Comparison of ENCODE assay signal across 7 cellular contexts in genomic region chr6:90295854-90296345, GRCh38. TPM values are rescaled to one million over a fixed set of nuclear protein-coding genes. Genes with fewer than 3 reads are reported as not detected.
DNase-seq lines count a peak whose midpoint lies in the region; ATAC-seq and TF ChIP-seq lines count a peak whose summit lies in the region.

No MANE protein-coding gene starts in this region.

- peaks cover 16% of the 10 kb centered on the region for H3K4me1 Mint-ChIP-seq in activated T-helper 17 cell treated with anti-CD3 and anti-CD28 coated beads, Interleukin-2, amount 50 U/mL, for 72 hours
- H3K4me1 Mint-ChIP-seq in naive B cell, result peaks cover 36 to 72% (median 63%) of the 10 kb centered on the region in 3 donors
- peaks cover 69% of the 10 kb centered on the region for H3K4me1 Mint-ChIP-seq in stimulated activated naive CD8-positive, alpha-beta T cell treated with anti-CD3 and anti-CD28 coated beads, Interleukin-15, Interleukin-2, amounts not matched to agents 100 ng/mL and 50 ng/mL, for 24 hours (ENCODE audit: low read depth)

- peak overlapping the region; percentile 82 for H3K4me2 ChIP-seq in OCI-LY3 (ENCODE audit: low read length)

- H2AFZ ChIP-seq in OCI-LY3 (ENCODE audit: low read depth, low read length), result peak overlapping the region; percentile 65; the same call in 1 of the 2 replicates

- TF ChIP-seq CTCF in OCI-LY3 (IDR thresholded peaks at IDR 0.05; ENCODE audit: low read depth, low read length) (no peak), fibroblast of mammary gland (conservative IDR thresholded peaks at IDR 0.05; ENCODE audit: control insufficient read depth, insufficient read depth, low read depth, low read length) (no peak)

- H3K27me3 ChIP-seq in OCI-LY3 (ENCODE audit: low read depth, low read length), result peaks cover 77% of the 10 kb centered on the region

- no peaks in the 10 kb centered on the region; the same call in 1 of the 2 replicates for H3K9me3 ChIP-seq in OCI-LY3 (ENCODE audit: insufficient read depth, low read length)

- peak overlapping the region; percentile 84 for H3K27ac Mint-ChIP-seq in activated T-helper 17 cell treated with anti-CD3 and anti-CD28 coated beads, Interleukin-2, amount 50 U/mL, for 72 hours
- H3K27ac Mint-ChIP-seq in naive B cell, result peak overlapping the region; percentile 97 to 99 (median 98)
- peak overlapping the region; percentile 96 for H3K27ac Mint-ChIP-seq in stimulated activated naive CD8-positive, alpha-beta T cell treated with anti-CD3 and anti-CD28 coated beads, Interleukin-15, Interleukin-2, amounts not matched to agents 100 ng/mL and 50 ng/mL, for 24 hours

- H3K36me3 Mint-ChIP-seq in activated T-helper 17 cell treated with anti-CD3 and anti-CD28 coated beads, Interleukin-2, amount 50 U/mL, for 72 hours (ENCODE audit: low read depth), result peaks cover 30% of the 10 kb centered on the region
- H3K36me3 Mint-ChIP-seq in naive B cell, result peaks cover 12 to 28% of the 10 kb centered on the region in 2 donors
- H3K36me3 Mint-ChIP-seq in stimulated activated naive CD8-positive, alpha-beta T cell treated with anti-CD3 and anti-CD28 coated beads, Interleukin-15, Interleukin-2, amounts not matched to agents 100 ng/mL and 50 ng/mL, for 24 hours (ENCODE audit: low read depth), result peaks cover 38% of the 10 kb centered on the region

- H4K20me1 ChIP-seq in OCI-LY3 (ENCODE audit: insufficient read depth, low read length), result no peaks in the 10 kb centered on the region; the same call in 1 of the 2 replicates

- no peaks in the 10 kb centered on the region for H3K36me3 ChIP-seq in OCI-LY3 (replicated peaks; ENCODE audit: low read depth, low read length)

- no peak overlapping the region for H3K27ac ChIP-seq in OCI-LY3 (ENCODE audit: low read length)

- H3K4me3 Mint-ChIP-seq in activated T-helper 17 cell treated with anti-CD3 and anti-CD28 coated beads, Interleukin-2, amount 50 U/mL, for 72 hours, result peak overlapping the region; percentile 89
- H3K4me3 Mint-ChIP-seq in naive B cell, result peak overlapping the region; percentile 89 to 99 (median 96)
- H3K4me3 Mint-ChIP-seq in stimulated activated naive CD8-positive, alpha-beta T cell treated with anti-CD3 and anti-CD28 coated beads, Interleukin-15, Interleukin-2, amounts not matched to agents 100 ng/mL and 50 ng/mL, for 24 hours, result peak overlapping the region; percentile 90

- no peaks in the 10 kb centered on the region for H3K79me2 ChIP-seq in OCI-LY3 (ENCODE audit: low read length)

- peak overlapping the region; percentile 23; the same call in 1 of the 2 replicates for H3K9ac ChIP-seq in OCI-LY3 (ENCODE audit: low read length)

- H3K27me3 Mint-ChIP-seq in activated T-helper 17 cell treated with anti-CD3 and anti-CD28 coated beads, Interleukin-2, amount 50 U/mL, for 72 hours, result peaks cover 6% of the 10 kb centered on the region
- no peaks in the 10 kb centered on the region for H3K27me3 Mint-ChIP-seq in naive B cell
- H3K27me3 Mint-ChIP-seq in stimulated activated naive CD8-positive, alpha-beta T cell treated with anti-CD3 and anti-CD28 coated beads, Interleukin-15, Interleukin-2, amounts not matched to agents 100 ng/mL and 50 ng/mL, for 24 hours, result peaks cover 5% of the 10 kb centered on the region

- H3K9me3 Mint-ChIP-seq in activated T-helper 17 cell treated with anti-CD3 and anti-CD28 coated beads, Interleukin-2, amount 50 U/mL, for 72 hours, result no peaks in the 10 kb centered on the region
- H3K9me3 Mint-ChIP-seq in naive B cell, result no peaks in the 10 kb centered on the region
- H3K9me3 Mint-ChIP-seq in stimulated activated naive CD8-positive, alpha-beta T cell treated with anti-CD3 and anti-CD28 coated beads, Interleukin-15, Interleukin-2, amounts not matched to agents 100 ng/mL and 50 ng/mL, for 24 hours, result no peaks in the 10 kb centered on the region

- H3K4me3 ChIP-seq in OCI-LY3 (ENCODE audit: low read length) (peak overlapping the region; percentile 78), fibroblast of mammary gland (ENCODE audit: control insufficient read depth, low read depth, low read length) (peak overlapping the region; percentile 48)

- peak; percentile 49 for ATAC-seq in GM18511 (IDR thresholded peaks at IDR 0.05; ENCODE audit: unreplicated experiment)
- ATAC-seq in HG03280 (IDR thresholded peaks at IDR 0.05; ENCODE audit: unreplicated experiment), result peak; percentile 45
- ATAC-seq in activated T-helper 17 cell treated with anti-CD3 and anti-CD28 coated beads, Interleukin-2, amount 50 U/mL, for 72 hours (replicated peaks), result peak; percentile 63
- peak; percentile 40 to 42 for ATAC-seq in naive B cell (ENCODE audit: low read depth in 2 of 2)

- peaks cover 7% of the 10 kb centered on the region; the same call in 1 of the 2 replicates for H3K4me1 ChIP-seq in OCI-LY3 (ENCODE audit: low read length)

- peak; percentile 69 for DNase-seq in fibroblast of mammary gland (ENCODE audit: low read depth)
- DNase-seq in naive B cell, result peak; percentile 72

RNA-seq across cellular contexts. Expression of gene BACH2, which starts 0.7 kb away (rescaled TPM):
- 10 to 100 TPM in 1 of 2 donors, 1 to 10 TPM in 1; 3.0 to 22.9 TPM for total RNA-seq in activated T-helper 17 cell treated with anti-CD3 and anti-CD28 coated beads, Interleukin-2, amount 50 U/mL, for 72 hours
- polyA plus RNA-seq in naive B cell (ENCODE audit: low read depth in 6 of 6), result 100 to 1,000 TPM in 1 of 6 donors, 10 to 100 TPM in 5; 31.0 to 130 (median 78.4) TPM
